28 cellular contexts compared by ENCODE assay signal in genomic region chr14:81478446-81478845, GRCh38. TPM values are rescaled to one million over a fixed set of nuclear protein-coding genes. Genes with fewer than 3 reads are reported as not detected.
DNase-seq lines count a peak whose midpoint lies in the region; ATAC-seq and TF ChIP-seq lines count a peak whose summit lies in the region.
"Had no signal": no experiment of that assay in that cellular context is flagged by ENCODE, and none has a peak within 500 bp of the region (broad histone marks: within the 10 kb centered on the region; RNA-seq: fewer than 3 reads in every experiment).

No MANE protein-coding gene starts in this region.

- no peaks in the 10 kb centered on the region for H3K27me3 Mint-ChIP-seq in memory B cell
- H3K27me3 Mint-ChIP-seq in activated T-helper 17 cell treated with anti-CD3 and anti-CD28 coated beads, Interleukin-2, amount 50 U/mL, for 72 hours, result no peaks in the 10 kb centered on the region
- H3K27me3 Mint-ChIP-seq: naive B cell had no signal

- DNase-seq in left ventricle myocardium superior (no peak), left ventricle myocardium inferior (no peak), RPMI8226 (peak; percentile 72), memory B cell (ENCODE audit: low spot score in 2 of 2) (no peak), D341Med (ENCODE audit: low spot score) (no peak), NCI-H2029 treated with DMSO at 0.1 percent for 48 hours (lab: John Stamatoyannopoulos, UW) (no peak)
- DNase-seq: activated CD4-positive, alpha-beta T cell treated with anti-CD3 and anti-CD28 coated beads for 4 hours; amygdala; COR-L47; DMS53; H7; immature natural killer cell; KBM-7; left colon; naive B cell; NCI-H1417; NCI-H2029; posterior cingulate gyrus; SJCRH30; stimulated activated CD4-positive, alpha-beta T cell treated with anti-CD3 and anti-CD28 coated beads, Interleukin-12 subunit alpha, Interleukin-12 subunit beta, amount 100 ng/mL, for 4 hours; stimulated activated CD4-positive, alpha-beta T cell treated with anti-CD3 and anti-CD28 coated beads, Interleukin-4, amount 100 ng/mL, for 1 hour; T-helper 9 cell; transverse colon had no signal

- H3K27me3 ChIP-seq in left ventricle myocardium inferior (ENCODE audit: low read depth), result no peaks in the 10 kb centered on the region
- H3K27me3 ChIP-seq: BLaER1 treated with 17β-estradiol and CSF1 and Interleukin-3, amounts not matched to agents 10 nM and 100 nM; SJCRH30; transverse colon had no signal

- H3K4me1 Mint-ChIP-seq in memory B cell, result peaks cover 12% of the 10 kb centered on the region
- H3K4me1 Mint-ChIP-seq in activated T-helper 17 cell treated with anti-CD3 and anti-CD28 coated beads, Interleukin-2, amount 50 U/mL, for 72 hours, result peaks cover 19% of the 10 kb centered on the region

- no peak overlapping the region for H3K4me3 ChIP-seq in left ventricle myocardium inferior
- H3K4me3 ChIP-seq: BLaER1 treated with 17β-estradiol and CSF1 and Interleukin-3, amounts not matched to agents 10 nM and 100 nM; SJCRH30; transverse colon had no signal

- H3K9me3 ChIP-seq in left ventricle myocardium inferior (replicated peaks), result no peaks in the 10 kb centered on the region
- H3K9me3 ChIP-seq: BLaER1 treated with 17β-estradiol and CSF1 and Interleukin-3, amounts not matched to agents 10 nM and 100 nM; SJCRH30; transverse colon had no signal

- intact Hi-C loops in left ventricle myocardium superior (cut with micrococcal nuclease) (no loop called here), left ventricle myocardium inferior (cut with micrococcal nuclease) (no loop called here)

- peaks cover 13% of the 10 kb centered on the region for H3K4me1 ChIP-seq in left ventricle myocardium inferior
- H3K4me1 ChIP-seq: SJCRH30, transverse colon had no signal

- H3K27ac Mint-ChIP-seq in memory B cell, result peak overlapping the region; percentile 70
- no peak overlapping the region for H3K27ac Mint-ChIP-seq in activated T-helper 17 cell treated with anti-CD3 and anti-CD28 coated beads, Interleukin-2, amount 50 U/mL, for 72 hours
- H3K27ac Mint-ChIP-seq: mesothelial cell of epicardium had no signal

- no peak for TF ChIP-seq CTCF in left ventricle myocardium inferior (IDR thresholded peaks at IDR 0.05; ENCODE audit: borderline replicate concordance)

- peaks cover 80% of the 10 kb centered on the region for H3K36me3 ChIP-seq in left ventricle myocardium inferior

- H3K4me3 Mint-ChIP-seq in memory B cell, result no peak overlapping the region
- H3K4me3 Mint-ChIP-seq in activated T-helper 17 cell treated with anti-CD3 and anti-CD28 coated beads, Interleukin-2, amount 50 U/mL, for 72 hours, result no peak overlapping the region
- H3K4me3 Mint-ChIP-seq: immature natural killer cell, mesothelial cell of epicardium, naive B cell had no signal

- peaks cover 16% of the 10 kb centered on the region for H3K36me3 Mint-ChIP-seq in memory B cell
- peaks cover 95% of the 10 kb centered on the region for H3K36me3 Mint-ChIP-seq in activated T-helper 17 cell treated with anti-CD3 and anti-CD28 coated beads, Interleukin-2, amount 50 U/mL, for 72 hours (ENCODE audit: low read depth)

- ATAC-seq in left ventricle myocardium superior (peak; percentile 55), memory B cell (ENCODE audit: low read depth) (no peak)
- ATAC-seq in activated T-helper 17 cell treated with anti-CD3 and anti-CD28 coated beads, Interleukin-2, amount 50 U/mL, for 72 hours (replicated peaks), result no peak
- ATAC-seq: left colon had no signal

- H3K27ac ChIP-seq in left ventricle myocardium inferior (replicated peaks), result no peak overlapping the region
- H3K27ac ChIP-seq: BLaER1 treated with 17β-estradiol and CSF1 and Interleukin-3, amounts not matched to agents 10 nM and 100 nM; HL-60; SJCRH30; transverse colon; VCaP had no signal

- no peaks in the 10 kb centered on the region for H3K9me3 Mint-ChIP-seq in memory B cell
- H3K9me3 Mint-ChIP-seq in activated T-helper 17 cell treated with anti-CD3 and anti-CD28 coated beads, Interleukin-2, amount 50 U/mL, for 72 hours, result no peaks in the 10 kb centered on the region
- H3K9me3 Mint-ChIP-seq: mesothelial cell of epicardium, naive B cell had no signal

RNA-seq across cellular contexts. Expression of gene SEL1L, which starts 55.2 kb away (rescaled TPM):
- total RNA-seq in left ventricle myocardium superior (55.1 TPM), left ventricle myocardium inferior (54.4 TPM)
- total RNA-seq in activated T-helper 17 cell treated with anti-CD3 and anti-CD28 coated beads, Interleukin-2, amount 50 U/mL, for 72 hours, result 10 to 100 TPM; 58.7 to 69.8 TPM
